ENCODE assay signal across 25 cellular contexts in the genomic region with DNA sequence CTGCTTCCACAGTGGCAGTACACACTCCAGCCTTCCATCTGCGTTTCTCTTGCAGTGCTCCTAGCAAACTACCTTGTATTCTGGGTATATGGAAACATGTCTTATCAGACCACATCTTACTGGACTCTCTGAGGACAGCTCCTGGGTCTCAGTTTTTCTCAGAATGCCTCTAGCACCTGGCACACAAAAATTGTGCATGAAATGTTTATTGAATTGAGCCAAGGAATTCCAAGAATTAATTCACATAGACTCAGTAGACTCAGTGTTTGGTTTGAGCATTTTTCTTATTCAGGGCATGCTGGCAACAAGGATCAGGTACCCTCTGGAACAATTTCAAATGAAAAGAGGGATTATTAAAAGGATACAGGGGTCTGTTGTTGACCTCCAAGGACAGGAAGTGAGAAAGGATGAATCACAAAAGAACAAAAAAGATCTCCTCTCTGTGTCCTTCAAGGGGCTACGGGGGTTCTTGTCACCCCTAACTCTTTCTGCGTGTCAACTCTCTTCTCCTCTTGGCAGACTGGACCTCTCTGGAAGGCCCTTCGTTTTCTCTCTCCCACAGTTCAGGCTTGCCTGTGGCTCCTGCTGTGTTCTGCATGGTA.
A peak's percentile ranks its signal among the peaks of the same experiment; 100 is the strongest.
DNase-seq lines count a peak whose midpoint lies in the region; ATAC-seq, FAIRE-seq and TF ChIP-seq lines count a peak whose summit lies in the region.
"Had no signal": no experiment of that assay in that cellular context is flagged by ENCODE, and none has a peak within 500 bp of the region (broad histone marks: within the 10 kb centered on the region; RNA-seq: fewer than 3 reads in every experiment).

No MANE protein-coding gene starts in this region.

- H3K9me1 ChIP-seq in endothelial cell of umbilical vein (replicated peaks; ENCODE audit: control insufficient read depth, extremely low read depth, insufficient read depth, low read length), result no peaks in the 10 kb centered on the region

- 52% methylated on average over 4 of the region's 4 CpGs for WGBS in right lobe of liver (ENCODE audit: insufficient coverage, low coverage, low lambda C conversion rate, missing lambda C conversion rate)

- peaks cover 31% of the 10 kb centered on the region for H3K27me3 ChIP-seq in GM23338 (ENCODE audit: insufficient read depth)
- no peaks in the 10 kb centered on the region for H3K27me3 ChIP-seq in endothelial cell of umbilical vein (ENCODE audit: control insufficient read depth in 2 of 2, insufficient read depth in 2 of 2, low read length in 2 of 2)
- H3K27me3 ChIP-seq in right lobe of liver, result no peaks in the 10 kb centered on the region
- H3K27me3 ChIP-seq: ascending aorta had no signal

- 0 out of 2 replicates have a peak, but pooled peaks cover 11% of the 10 kb centered on the region for H3F3A ChIP-seq in GM23338 (replicated peaks; ENCODE audit: low read depth)

- H3K36me3 ChIP-seq in GM23338 (ENCODE audit: insufficient read depth) (no peaks in the 10 kb centered on the region), OCI-LY7 (ENCODE audit: insufficient read depth, low read length) (no peaks in the 10 kb centered on the region), endothelial cell of umbilical vein (ENCODE audit: control insufficient read depth in 2 of 2, extremely low read depth in 1 of 2, insufficient read depth in 2 of 2, low read length in 2 of 2) (no peaks in the 10 kb centered on the region), right lobe of liver (no peaks in the 10 kb centered on the region)
- H3K36me3 ChIP-seq: ascending aorta, neutrophil had no signal

- peaks cover 12% of the 10 kb centered on the region for H3K4me1 ChIP-seq in GM23338 (ENCODE audit: insufficient read depth)
- peaks cover 63% of the 10 kb centered on the region for H3K4me1 ChIP-seq in OCI-LY7 (ENCODE audit: insufficient read depth, low read length, poor library complexity, severe bottlenecking)
- peaks cover 27% of the 10 kb centered on the region for H3K4me1 ChIP-seq in endothelial cell of umbilical vein (ENCODE audit: control insufficient read depth, extremely low read depth, insufficient read depth, low read length)
- H3K4me1 ChIP-seq in right lobe of liver, result no peaks in the 10 kb centered on the region
- H3K4me1 ChIP-seq: ascending aorta had no signal

- H3K27ac Mint-ChIP-seq in GM23338 (no peak overlapping the region), nephron progenitor cell (no peak overlapping the region)
- H3K27ac Mint-ChIP-seq: activated naive CD8-positive, alpha-beta T cell; activated T-helper 2 cell treated with anti-CD3 and anti-CD28 coated beads, Interferon-gamma antibody, Interleukin-2, Interleukin-4, amounts not matched to agents 10 μg/mL and 5 μg/mL and 100 μg/mL, durations not matched to agents 14 hours and 24 hours and 36 hours; type B pancreatic cell had no signal

- H3K4me2 ChIP-seq in GM23338 (0 out of 2 replicates have a peak overlapping the region, but pooled peaks have one; percentile 20), OCI-LY7 (ENCODE audit: low read length) (peak overlapping the region; percentile 90), endothelial cell of umbilical vein (ENCODE audit: insufficient read depth, low read length) (peak overlapping the region; percentile 6)

- peak; percentile 21 for DNase-seq in A172 (ENCODE audit: low spot score)
- no peak for DNase-seq in GM23338 (ENCODE audit: low spot score)
- no peak for DNase-seq in OCI-LY7 (ENCODE audit: low spot score)
- no peak for DNase-seq in endothelial cell of umbilical vein (ENCODE audit: low read depth, low spot score)
- no peak for DNase-seq in right lobe of liver
- DNase-seq in frontal cortex (ENCODE audit: low spot score in 2 of 2), result no peak
- DNase-seq in nephron progenitor cell, result no peak
- DNase-seq in HTR-8/SVneo (ENCODE audit: insufficient read length, low spot score), result no peak
- DNase-seq: 8988T; activated CD4-positive, alpha-beta T cell treated with anti-CD3 and anti-CD28 coated beads, Interleukin-2, amount 50 U/mL, for 48 hours; activated CD8-positive, alpha-beta memory T cell treated with anti-CD3 and anti-CD28 coated beads, Interleukin-2, amount 50 U/mL, for 48 hours; AML-193; foreskin fibroblast; HCEC 1CT; Kasumi-1; mammary epithelial cell; NCI-H1048; NCI-H1694 treated with DMSO at 0.1 percent for 48 hours; psoas muscle; stimulated activated CD8-positive, alpha-beta memory T cell treated with anti-CD3 and anti-CD28 coated beads, Interleukin-4, amount 100 ng/mL, for 48 hours had no signal

- BruUV-seq in OCI-LY7 (replicated peaks; lab: Mats Ljungman, UMichigan) (no TSS peak), endothelial cell of umbilical vein (replicated peaks; lab: Mats Ljungman, UMichigan) (no TSS peak)

- H4K20me1 ChIP-seq in GM23338 (replicated peaks; ENCODE audit: insufficient read depth) (no peaks in the 10 kb centered on the region), OCI-LY7 (ENCODE audit: insufficient read depth, low read length) (no peaks in the 10 kb centered on the region), endothelial cell of umbilical vein (replicated peaks; ENCODE audit: control insufficient read depth, extremely low read depth, insufficient read depth, low read length) (no peaks in the 10 kb centered on the region)

- H3K9ac ChIP-seq in endothelial cell of umbilical vein (replicated peaks; ENCODE audit: extremely low read depth, insufficient read depth, low read length), result no peak overlapping the region

- TF ChIP-seq POLR2A in endothelial cell of umbilical vein (IDR thresholded peaks at IDR 0.05; ENCODE audit: low read depth, low read length) (no peak), right lobe of liver (IDR thresholded peaks at IDR 0.05) (no peak)

- H3K4me3 Mint-ChIP-seq in GM23338 (no peak overlapping the region), nephron progenitor cell (no peak overlapping the region)
- H3K4me3 Mint-ChIP-seq: activated naive CD8-positive, alpha-beta T cell; type B pancreatic cell had no signal

- H3K4me1 Mint-ChIP-seq in GM23338 (peaks cover 23% of the 10 kb centered on the region; the same call in 2 of the 3 replicates), nephron progenitor cell (peaks cover 52% of the 10 kb centered on the region)

- no peaks in the 10 kb centered on the region for H3K36me3 Mint-ChIP-seq in GM23338 (ENCODE audit: low read depth)
- H3K36me3 Mint-ChIP-seq in nephron progenitor cell (ENCODE audit: low read depth), result no peaks in the 10 kb centered on the region
- H3K36me3 Mint-ChIP-seq: activated naive CD8-positive, alpha-beta T cell; type B pancreatic cell had no signal

- TF ChIP-seq CTCF in GM23338 (conservative IDR thresholded peaks at IDR 0.05; ENCODE audit: low read depth in 2 of 2), result no peak
- no peak for TF ChIP-seq CTCF in OCI-LY7 (conservative IDR thresholded peaks at IDR 0.05; ENCODE audit: low read length)
- no peak for TF ChIP-seq CTCF in endothelial cell of umbilical vein (IDR thresholded peaks at IDR 0.05; ENCODE audit: extremely low read depth in 1 of 2, insufficient read depth in 1 of 2, low read depth in 1 of 2, low read length in 2 of 2)
- no peak for TF ChIP-seq CTCF in right lobe of liver (IDR thresholded peaks at IDR 0.05)
- no peak for TF ChIP-seq CTCF in nephron progenitor cell (IDR thresholded peaks at IDR 0.05)

- H3K9me2 ChIP-seq in GM23338 (ENCODE audit: insufficient read depth) (peaks cover 16% of the 10 kb centered on the region), OCI-LY7 (ENCODE audit: insufficient read depth, low read length) (no peaks in the 10 kb centered on the region)

- H3K4me3 ChIP-seq in GM23338, result no peak overlapping the region
- H3K4me3 ChIP-seq in OCI-LY7 (ENCODE audit: low read depth, low read length, poor library complexity, severe bottlenecking), result no peak overlapping the region
- no peak overlapping the region for H3K4me3 ChIP-seq in endothelial cell of umbilical vein (replicated peaks in 1 of 3; ENCODE audit: insufficient read depth in 1 of 3, low read depth in 1 of 3, low read length in 3 of 3)
- no peak overlapping the region for H3K4me3 ChIP-seq in right lobe of liver
- H3K4me3 ChIP-seq: ascending aorta, psoas muscle had no signal

- dilution Hi-C loops in endothelial cell of umbilical vein (cut with MboI; ENCODE audit: extremely low pct_ligation_motif_present, low sequenced_read_pairs), result no loop called here

- peaks cover 29% of the 10 kb centered on the region for H3K27me3 Mint-ChIP-seq in GM23338 (ENCODE audit: insufficient read depth, low read depth, poor library complexity)
- peaks cover 56% of the 10 kb centered on the region for H3K27me3 Mint-ChIP-seq in nephron progenitor cell (ENCODE audit: low read depth, poor library complexity)
- H3K27me3 Mint-ChIP-seq: type B pancreatic cell had no signal

- intact Hi-C loops in OCI-LY7 (cut with micrococcal nuclease; ENCODE audit: unreplicated experiment) (loop anchor here (5.0 kb wide), 1 partner anchor 79 kb away; no protein-coding TSS in a partner anchor), endothelial cell of umbilical vein (cut with micrococcal nuclease) (no loop called here), right lobe of liver (cut with DNase I) (no loop called here)

- no peak overlapping the region for H2AFZ ChIP-seq in GM23338
- peak overlapping the region; percentile 29; the same call in 1 of the 2 replicates for H2AFZ ChIP-seq in OCI-LY7 (ENCODE audit: low read length)
- H2AFZ ChIP-seq in endothelial cell of umbilical vein (ENCODE audit: low read depth, low read length), result no peak overlapping the region

- H3K9me3 ChIP-seq in OCI-LY7 (ENCODE audit: low read length) (no peaks in the 10 kb centered on the region), endothelial cell of umbilical vein (replicated peaks; ENCODE audit: control insufficient read depth, insufficient read depth, low read length) (no peaks in the 10 kb centered on the region), right lobe of liver (no peaks in the 10 kb centered on the region)
- H3K9me3 ChIP-seq: ascending aorta, neutrophil, psoas muscle had no signal

- H3K9me3 Mint-ChIP-seq in GM23338 (no peaks in the 10 kb centered on the region), nephron progenitor cell (no peaks in the 10 kb centered on the region)
- H3K9me3 Mint-ChIP-seq: activated T-helper 2 cell treated with anti-CD3 and anti-CD28 coated beads, Interferon-gamma antibody, Interleukin-2, Interleukin-4, amounts not matched to agents 10 μg/mL and 5 μg/mL and 100 μg/mL, durations not matched to agents 14 hours and 24 hours and 36 hours had no signal

- ATAC-seq in GM23338, result no peak
- no peak for ATAC-seq in right lobe of liver
- ATAC-seq: psoas muscle had no signal

- H3K27ac ChIP-seq in GM23338 (ENCODE audit: low read depth), result no peak overlapping the region
- H3K27ac ChIP-seq in OCI-LY7 (ENCODE audit: low read depth, low read length, poor library complexity, severe bottlenecking), result no peak overlapping the region
- no peak overlapping the region for H3K27ac ChIP-seq in endothelial cell of umbilical vein (ENCODE audit: insufficient read depth, low read depth, low read length)
- no peak overlapping the region for H3K27ac ChIP-seq in right lobe of liver
- H3K27ac ChIP-seq: ascending aorta, neutrophil, psoas muscle had no signal

- POLR2A ChIA-PET in OCI-LY7 (lab: Charles Lee) (interaction anchor here (0.7 to 1.1 kb wide), 2 partner anchors 24 to 40 kb away, joined by 3 read pairs; no protein-coding TSS in a partner anchor), endothelial cell of umbilical vein (lab: Charles Lee) (no interaction called here)

- CTCF ChIA-PET in OCI-LY7 (lab: Charles Lee; ENCODE audit: unreplicated experiment) (no interaction called here), endothelial cell of umbilical vein (lab: Charles Lee) (no interaction called here)

- peak; percentile 56 for FAIRE-seq in endothelial cell of umbilical vein (lab: Jason Lieb, UNC)
- no peak for FAIRE-seq in frontal cortex (lab: Jason Lieb, UNC)
- no peak for FAIRE-seq in HTR-8/SVneo (lab: Jason Lieb, UNC)

- H3K79me2 ChIP-seq in GM23338 (replicated peaks; ENCODE audit: insufficient read depth) (no peaks in the 10 kb centered on the region), OCI-LY7 (ENCODE audit: insufficient read depth, low read depth, low read length) (no peaks in the 10 kb centered on the region), endothelial cell of umbilical vein (ENCODE audit: control insufficient read depth, insufficient read depth, low read length) (no peaks in the 10 kb centered on the region)

Comparison
In these comparisons a context has a peak if more than half of its experiments do, and no peak if none do; other contexts are left out.
1. H3K4me2 ChIP-seq: peak in every context shown above with its lines; median percentile 90 in OCI-LY7; 20 in GM23338; 6 in endothelial cell of umbilical vein.